Comparison of ENCODE assay signal across 8 cellular contexts in the genomic region with DNA sequence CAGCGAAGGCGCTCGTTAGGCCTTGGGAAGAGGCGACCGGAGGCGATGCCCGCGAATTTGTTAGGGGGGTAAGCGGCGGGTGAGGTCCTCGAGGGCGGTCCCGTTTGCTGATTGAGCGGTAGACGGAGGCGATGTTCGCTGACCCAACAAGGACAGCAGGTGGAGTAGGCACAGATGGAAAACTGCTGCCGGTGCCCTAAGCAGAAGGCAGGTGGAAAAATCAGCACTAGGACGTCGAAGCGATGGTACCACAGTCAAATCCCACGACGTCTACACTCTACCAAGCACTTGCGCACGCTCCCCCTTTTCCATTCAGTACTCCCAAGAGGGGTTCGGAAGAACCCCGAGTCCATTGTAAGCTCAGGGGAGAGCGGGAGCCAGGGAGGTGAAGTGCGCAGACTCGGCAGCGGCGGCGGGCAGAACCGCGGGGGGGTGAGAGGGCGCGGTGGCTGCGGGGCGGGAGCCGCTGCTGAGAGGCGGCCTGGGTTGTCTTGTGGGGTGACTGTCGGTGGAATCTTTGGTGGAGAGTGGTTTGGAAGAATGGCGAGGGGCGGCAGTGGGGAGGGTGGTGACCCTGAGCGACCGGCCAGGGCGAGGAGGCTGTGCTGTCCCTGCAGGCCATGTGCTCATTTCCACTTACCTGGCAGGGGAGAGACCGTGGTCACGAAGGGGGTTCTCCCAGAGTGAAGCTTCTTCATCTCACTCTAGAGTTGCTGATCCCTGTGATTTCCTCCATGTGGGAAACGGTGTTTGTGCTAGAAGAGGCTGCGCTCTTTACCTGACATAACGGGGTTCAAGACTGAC. TPM values are rescaled to one million over a fixed set of nuclear protein-coding genes. Genes with fewer than 3 reads are reported as not detected.
DNase-seq lines count a peak whose midpoint lies in the region; ATAC-seq, FAIRE-seq and TF ChIP-seq lines count a peak whose summit lies in the region.
"Not testable (repeated sequence)": the region's sequence is repeated elsewhere in the genome, so short reads cannot be mapped to it uniquely, and the experiment has no call there.

No MANE protein-coding gene starts in this region.

- not testable (repeated sequence) for H3K27me3 ChIP-seq in ovary

- H3K27ac Mint-ChIP-seq in CD14-positive monocyte; activated CD8-positive, alpha-beta T cell treated with anti-CD3 and anti-CD28 coated beads for 36 hours: not testable (repeated sequence)

- DNase-seq in CD14-positive monocyte (ENCODE audit: low spot score) = not testable (repeated sequence)
- DNase-seq in NCI-H1092 treated with DMSO at 0.1 percent for 48 hours (lab: John Stamatoyannopoulos, UW) = peak; percentile 12
- peak; percentile 29 for DNase-seq in activated CD8-positive, alpha-beta T cell treated with anti-CD3 and anti-CD28 coated beads for 36 hours
- DNase-seq in anterior cingulate cortex (lab: John Stamatoyannopoulos, UW) = peak in 42 of 58 donors; percentile 2 to 88 (median 38)
- peak; percentile 69 to 81 for DNase-seq in erythroblast (lab: John Stamatoyannopoulos, UW)
- DNase-seq in kidney = peak; percentile 87
- peak in 4 of 5 donors; percentile 61 to 79 (median 70) for DNase-seq in ovary
- peak; percentile 32 to 61 for DNase-seq in stimulated activated CD8-positive, alpha-beta memory T cell treated with anti-CD3 and anti-CD28 coated beads, Interleukin-7, amount 100 ng/mL, for 4 hours (ENCODE audit: low read depth in 2 of 2)

- peak overlapping the region in 1 of 2 donors; percentile 35 for H3K4me3 ChIP-seq in kidney (ENCODE audit: low read length in 2 of 2)
- peak overlapping the region; percentile 33 for H3K4me3 ChIP-seq in ovary

- not testable (repeated sequence) for TF ChIP-seq CTCF in CD14-positive monocyte (IDR thresholded peaks at IDR 0.05); activated CD8-positive, alpha-beta T cell treated with anti-CD3 and anti-CD28 coated beads for 36 hours (IDR thresholded peaks at IDR 0.05); kidney (IDR thresholded peaks at IDR 0.05; ENCODE audit: borderline replicate concordance, extremely low read depth, insufficient read depth); ovary (IDR thresholded peaks at IDR 0.05)

- 23 to 34% (median 28%) methylated on average over 40 to 44 of the region's 52 CpGs for WGBS in ovary, 3 donors

- H3K36me3 Mint-ChIP-seq in CD14-positive monocyte; activated CD8-positive, alpha-beta T cell treated with anti-CD3 and anti-CD28 coated beads for 36 hours (ENCODE audit: low read depth): not testable (repeated sequence)

- H3K4me1 Mint-ChIP-seq in CD14-positive monocyte = peaks cover 10% of the 10 kb centered on the region
- H3K4me1 Mint-ChIP-seq in activated CD8-positive, alpha-beta T cell treated with anti-CD3 and anti-CD28 coated beads for 36 hours (ENCODE audit: low read depth) = not testable (repeated sequence)

- H3K9me3 ChIP-seq in kidney (ENCODE audit: control insufficient read depth in 1 of 2, low read length in 2 of 2); ovary: not testable (repeated sequence)

- FAIRE-seq in kidney (lab: Jason Lieb, UNC) = not testable (repeated sequence)

- POLR2A ChIA-PET in activated CD8-positive, alpha-beta T cell treated with anti-CD3 and anti-CD28 coated beads for 36 hours (lab: Charles Lee) = interaction anchor here (1.1 kb wide), 1 partner anchor 265 kb away, joined by 3 read pairs; no protein-coding TSS in a partner anchor

- not testable (repeated sequence) for TF ChIP-seq POLR2A in erythroblast (IDR thresholded peaks at IDR 0.05; ENCODE audit: low read length); ovary (IDR thresholded peaks at IDR 0.05)

- intact Hi-C loops in CD14-positive monocyte (cut with micrococcal nuclease); activated CD8-positive, alpha-beta T cell treated with anti-CD3 and anti-CD28 coated beads for 36 hours (cut with micrococcal nuclease); kidney (cut with DNase I); ovary (cut with DNase I): not testable (repeated sequence)

- H3K27me3 Mint-ChIP-seq in CD14-positive monocyte (ENCODE audit: low read depth in 3 of 3) = peaks cover 48 to 53% (median 50%) of the 10 kb centered on the region in 3 donors
- H3K27me3 Mint-ChIP-seq in activated CD8-positive, alpha-beta T cell treated with anti-CD3 and anti-CD28 coated beads for 36 hours = peaks cover 16% of the 10 kb centered on the region

- not testable (repeated sequence) for H3K27ac ChIP-seq in kidney (ENCODE audit: low read depth in 2 of 2, low read length in 2 of 2); ovary

- not testable (repeated sequence) for H3K9ac ChIP-seq in kidney (ENCODE audit: low read length in 2 of 2)

- H3K9me3 Mint-ChIP-seq in CD14-positive monocyte = peaks cover 2 to 16% (median 13%) of the 10 kb centered on the region in 7 donors
- H3K9me3 Mint-ChIP-seq in activated CD8-positive, alpha-beta T cell treated with anti-CD3 and anti-CD28 coated beads for 36 hours = not testable (repeated sequence)

- ATAC-seq in activated CD8-positive, alpha-beta T cell treated with anti-CD3 and anti-CD28 coated beads for 36 hours = not testable (repeated sequence)

- H3K4me1 ChIP-seq in kidney (ENCODE audit: control insufficient read depth in 1 of 2, insufficient read depth in 1 of 2, low read depth in 1 of 2, low read length in 2 of 2); ovary (ENCODE audit: insufficient read depth): not testable (repeated sequence)

- peak overlapping the region; percentile 63 to 86 for H3K4me3 Mint-ChIP-seq in CD14-positive monocyte
- H3K4me3 Mint-ChIP-seq in activated CD8-positive, alpha-beta T cell treated with anti-CD3 and anti-CD28 coated beads for 36 hours = peak overlapping the region; percentile 57

- not testable (repeated sequence) for TF ChIP-seq EP300 in ovary (IDR thresholded peaks at IDR 0.05)

- H3K36me3 ChIP-seq in kidney (ENCODE audit: control insufficient read depth in 1 of 2, insufficient read depth in 2 of 2, low read length in 2 of 2); ovary: not testable (repeated sequence)

- CTCF ChIA-PET in activated CD8-positive, alpha-beta T cell treated with anti-CD3 and anti-CD28 coated beads for 36 hours (lab: Charles Lee) = not testable (repeated sequence)

RNA-seq across cellular contexts. Expression of gene RNU1-2, which starts 22.5 kb away (rescaled TPM):
- polyA plus RNA-seq in CD14-positive monocyte = not detected
- 1,000 to 10,000 TPM in 1 of 2 experiments, 100 to 1,000 TPM in 1; 820 to 1,043 TPM for total RNA-seq in activated CD8-positive, alpha-beta T cell treated with anti-CD3 and anti-CD28 coated beads for 36 hours
- 8,605 TPM for total RNA-seq in kidney
- 26.8 TPM for polyA plus RNA-seq in kidney (ENCODE audit: insufficient read depth, low read depth, low replicate concordance)
- total RNA-seq in ovary = 1,000 to 10,000 TPM in 5 of 7 donors, under 1 TPM in 2; under 0.01 to 7,521 (median 3,807) TPM
- not detected for polyA plus RNA-seq in ovary

RNA-seq across cellular contexts. Expression of gene CROCC, which starts 48.5 kb away (rescaled TPM):
- polyA plus RNA-seq in CD14-positive monocyte = under 1 TPM; 0.21 to 0.69 TPM
- 10 to 100 TPM; 27.7 to 28.5 TPM for total RNA-seq in activated CD8-positive, alpha-beta T cell treated with anti-CD3 and anti-CD28 coated beads for 36 hours
- total RNA-seq in kidney = 30.5 TPM
- polyA plus RNA-seq in kidney (ENCODE audit: insufficient read depth, low read depth, low replicate concordance) = 10.6 TPM
- total RNA-seq in ovary = 10 to 100 TPM; 24.4 to 49.1 (median 33.6) TPM
- polyA plus RNA-seq in ovary = 10 to 100 TPM in 1 of 2 donors, 1 to 10 TPM in 1; 1.7 to 33.7 TPM
